Comparison of ENCODE assay signal across 34 cellular contexts in the genomic region with DNA sequence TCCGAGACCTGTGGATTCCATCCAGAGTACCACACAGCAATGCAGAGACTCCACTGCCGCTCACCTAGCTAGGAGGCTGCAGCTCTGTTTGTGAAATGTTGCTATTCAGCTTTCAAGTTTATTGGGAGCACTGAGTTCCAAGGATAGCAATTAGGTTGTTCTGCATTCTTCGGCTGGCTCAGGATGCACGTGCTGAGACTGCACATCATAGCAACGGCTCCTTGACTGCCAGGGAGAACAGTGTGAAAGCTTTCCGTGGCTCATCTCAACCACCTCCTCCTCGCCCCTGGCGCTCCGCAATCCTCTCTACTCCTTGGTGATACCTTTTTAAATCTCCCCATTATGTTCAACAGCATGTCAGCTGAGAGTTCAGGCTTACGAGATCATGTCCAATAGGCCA.
"Had no signal": no experiment of that assay in that cellular context is flagged by ENCODE, and none has a peak within 500 bp of the region (broad histone marks: within the 10 kb centered on the region; RNA-seq: fewer than 3 reads in every experiment).

No MANE protein-coding gene starts in this region.

- H3K9me3 ChIP-seq: ascending aorta, Peyer's patch, SJSA1, SK-N-SH had no signal

- H3K4me3 Mint-ChIP-seq: activated CD4-positive, alpha-beta T cell treated with anti-CD3 and anti-CD28 coated beads for 36 hours; activated CD4-positive, alpha-beta T cell treated with anti-CD3 and anti-CD28 coated beads, Interleukin-2, amount 10 ng/mL, durations not matched to agents 7 days and 5 days; activated CD8-positive, alpha-beta T cell treated with anti-CD3 and anti-CD28 coated beads, Interleukin-2, amount 10 ng/mL, durations not matched to agents 7 days and 5 days; activated naive CD8-positive, alpha-beta T cell treated with anti-CD3 and anti-CD28 coated beads, Interleukin-2, amount 10 ng/mL, durations not matched to agents 7 days and 5 days; activated T-cell treated with anti-CD3 and anti-CD28 coated beads, Interleukin-2, amount 50 U/mL, for 24 hours; T-helper 1 cell treated with Interleukin-12 subunit alpha and Interleukin-12 subunit beta and Interleukin-4 antibody, amounts not matched to agents 30 μg/mL and 1 μg/mL, for 36 hours; T-helper 2 cell treated with Interferon-gamma antibody and Interleukin-4, amounts not matched to agents 5 μg/mL and 100 μg/mL, for 36 hours; WTC11 had no signal

- H3K27me3 ChIP-seq: ascending aorta, Peyer's patch had no signal

- H3K27ac ChIP-seq: ascending aorta, Peyer's patch, SJSA1 had no signal

- H3K4me3 ChIP-seq: ascending aorta, Peyer's patch, SJSA1 had no signal

- H3K9me3 Mint-ChIP-seq: activated CD4-positive, alpha-beta T cell treated with anti-CD3 and anti-CD28 coated beads, Interleukin-2, amount 10 ng/mL, durations not matched to agents 7 days and 5 days; activated T-cell treated with anti-CD3 and anti-CD28 coated beads, Interleukin-2, amount 50 U/mL, for 24 hours; activated T-helper 2 cell treated with anti-CD3 and anti-CD28 coated beads, Interferon-gamma antibody, Interleukin-2, Interleukin-4, amounts not matched to agents 10 μg/mL and 5 μg/mL and 100 μg/mL, durations not matched to agents 14 hours and 24 hours and 36 hours; T-helper 2 cell treated with Interferon-gamma antibody and Interleukin-4, amounts not matched to agents 5 μg/mL and 100 μg/mL, for 36 hours had no signal

- ATAC-seq: activated CD4-positive, alpha-beta T cell treated with anti-CD3 and anti-CD28 coated beads for 36 hours; activated CD4-positive, CD25-positive, alpha-beta regulatory T cell treated with anti-CD3 and anti-CD28 coated beads, Interleukin-2, amount 50 U/mL, for 24 hours; activated CD8-positive, alpha-beta T cell treated with anti-CD3 and anti-CD28 coated beads, Interleukin-2, amount 10 ng/mL, durations not matched to agents 7 days and 5 days; PC-3; WTC11 had no signal

- H3K36me3 Mint-ChIP-seq: activated naive CD8-positive, alpha-beta T cell treated with anti-CD3 and anti-CD28 coated beads, Interleukin-2, amount 10 ng/mL, durations not matched to agents 7 days and 5 days; WTC11 had no signal

- H3K27me3 Mint-ChIP-seq: activated CD4-positive, alpha-beta T cell treated with anti-CD3 and anti-CD28 coated beads for 36 hours; activated CD4-positive, alpha-beta T cell treated with anti-CD3 and anti-CD28 coated beads, Interleukin-2, amount 10 ng/mL, durations not matched to agents 7 days and 5 days; activated naive CD8-positive, alpha-beta T cell treated with anti-CD3 and anti-CD28 coated beads, Interleukin-2, amount 10 ng/mL, durations not matched to agents 7 days and 5 days; activated T-cell treated with anti-CD3 and anti-CD28 coated beads, Interleukin-2, amount 50 U/mL, for 24 hours had no signal

- H3K4me1 Mint-ChIP-seq: activated naive CD8-positive, alpha-beta T cell treated with anti-CD3 and anti-CD28 coated beads, Interleukin-2, amount 10 ng/mL, durations not matched to agents 7 days and 5 days; WTC11 had no signal

- H3K4me1 ChIP-seq: ascending aorta, Peyer's patch, SJSA1 had no signal

- H3K36me3 ChIP-seq: ascending aorta, Peyer's patch, SJSA1 had no signal

- FAIRE-seq: TTC549 had no signal

- H3K27ac Mint-ChIP-seq: activated CD4-positive, alpha-beta T cell treated with anti-CD3 and anti-CD28 coated beads for 36 hours; activated CD4-positive, alpha-beta T cell treated with anti-CD3 and anti-CD28 coated beads, Interleukin-2, amount 10 ng/mL, durations not matched to agents 7 days and 5 days; activated CD8-positive, alpha-beta T cell treated with anti-CD3 and anti-CD28 coated beads, Interleukin-2, amount 10 ng/mL, durations not matched to agents 7 days and 5 days; activated naive CD8-positive, alpha-beta T cell treated with anti-CD3 and anti-CD28 coated beads, Interleukin-2, amount 10 ng/mL, durations not matched to agents 7 days and 5 days; activated T-cell treated with anti-CD3 and anti-CD28 coated beads, Interleukin-2, amount 50 U/mL, for 24 hours; activated T-helper 2 cell treated with anti-CD3 and anti-CD28 coated beads, Interferon-gamma antibody, Interleukin-2, Interleukin-4, amounts not matched to agents 10 μg/mL and 5 μg/mL and 100 μg/mL, durations not matched to agents 14 hours and 24 hours and 36 hours; T-helper 1 cell treated with Interleukin-12 subunit alpha and Interleukin-12 subunit beta and Interleukin-4 antibody, amounts not matched to agents 30 μg/mL and 1 μg/mL, for 36 hours; T-helper 2 cell treated with Interferon-gamma antibody and Interleukin-4, amounts not matched to agents 5 μg/mL and 100 μg/mL, for 36 hours; WTC11 had no signal

- DNase-seq: activated CD4-positive, alpha-beta T cell treated with anti-CD3 and anti-CD28 coated beads for 36 hours; activated CD4-positive, alpha-beta T cell treated with anti-CD3 and anti-CD28 coated beads, Interleukin-2, amount 10 ng/mL, durations not matched to agents 7 days and 5 days; activated CD4-positive, alpha-beta T cell treated with anti-CD3 and anti-CD28 coated beads, Interleukin-2, amount 50 U/mL, for 48 hours; activated CD8-positive, alpha-beta T cell treated with anti-CD3 and anti-CD28 coated beads, Interleukin-2, amount 10 ng/mL, durations not matched to agents 7 days and 5 days; activated gamma-delta T cell; activated naive CD4-positive, alpha-beta T cell treated with Interleukin-2 at 50 U/mL for 16 hours; activated naive CD8-positive, alpha-beta T cell treated with anti-CD3 and anti-CD28 coated beads, Interleukin-2, amount 10 ng/mL, durations not matched to agents 7 days and 5 days; activated T-cell treated with anti-CD3 and anti-CD28 coated beads, Interleukin-2, amount 50 U/mL, for 24 hours; Kasumi-1; KBM-7; NCI-H1092 treated with DMSO at 0.1 percent for 48 hours; NCI-H1417; NCI-H146; NCI-H187; NCI-H2029 treated with DMSO at 0.1 percent for 48 hours; NCI-H2107; NCI-H2171; NCI-H510A; NCI-H526; NCI-H748 treated with DMSO at 0.1 percent for 48 hours; NK-92 treated with Interleukin-12 subunit alpha and Interleukin-12 subunit beta, amount 100 ng/mL, for 24 hours; PC-3; Peyer's patch; RPMI8226; SHP77 treated with DMSO at 0.1 percent for 48 hours; SK-N-SH had no signal
